Comparison of ENCODE assay signal across 1 cellular context in the genomic region with DNA sequence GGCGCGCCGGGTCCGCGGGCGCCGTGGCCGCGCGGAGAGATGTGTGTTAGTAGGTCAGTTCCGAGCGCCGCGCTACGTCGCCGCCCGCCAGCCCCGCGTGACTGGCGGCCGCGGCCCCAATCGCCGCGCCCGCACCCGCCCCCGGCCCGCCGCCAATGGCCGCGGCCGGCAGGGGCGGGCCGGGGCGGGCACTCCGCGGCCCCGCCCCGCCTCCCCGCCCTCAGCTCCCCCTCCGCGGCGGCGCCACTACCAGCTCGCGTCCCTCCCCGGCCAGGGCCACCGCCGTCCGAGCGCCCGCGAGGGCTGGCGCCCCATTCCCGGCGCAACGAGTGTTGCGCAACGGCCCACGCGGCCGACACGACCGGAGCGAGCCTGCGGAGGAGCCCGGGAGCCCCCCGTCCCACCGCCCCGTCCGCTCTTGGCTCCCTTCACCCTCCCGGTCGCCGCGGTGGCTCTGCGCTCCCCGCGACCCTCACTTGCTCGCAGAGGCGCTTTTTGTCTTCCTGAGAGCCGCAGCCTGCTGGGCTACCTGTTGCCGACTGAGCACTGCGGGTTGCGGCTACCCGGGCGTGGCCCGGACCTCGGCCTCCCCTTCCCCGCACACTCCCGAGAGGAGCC.
A peak's percentile ranks its signal among the peaks of the same experiment; 100 is the strongest.
TF ChIP-seq lines count a peak whose summit lies in the region.

A gene with protein sequence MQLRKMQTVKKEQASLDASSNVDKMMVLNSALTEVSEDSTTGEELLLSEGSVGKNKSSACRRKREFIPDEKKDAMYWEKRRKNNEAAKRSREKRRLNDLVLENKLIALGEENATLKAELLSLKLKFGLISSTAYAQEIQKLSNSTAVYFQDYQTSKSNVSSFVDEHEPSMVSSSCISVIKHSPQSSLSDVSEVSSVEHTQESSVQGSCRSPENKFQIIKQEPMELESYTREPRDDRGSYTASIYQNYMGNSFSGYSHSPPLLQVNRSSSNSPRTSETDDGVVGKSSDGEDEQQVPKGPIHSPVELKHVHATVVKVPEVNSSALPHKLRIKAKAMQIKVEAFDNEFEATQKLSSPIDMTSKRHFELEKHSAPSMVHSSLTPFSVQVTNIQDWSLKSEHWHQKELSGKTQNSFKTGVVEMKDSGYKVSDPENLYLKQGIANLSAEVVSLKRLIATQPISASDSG (minus strand): TSS at position 48 of the 618 bp plus-strand sequence. CDS start 13,098 bp downstream, outside the sequence.

TF ChIP-seq in H1, 55 proteins besides CTCF, POLR2A, EP300 and RAD21:
- TF ChIP-seq SIN3A (conservative IDR thresholded peaks at IDR 0.05 in 1 of 2, IDR thresholded peaks at IDR 0.05 in 1 of 2; ENCODE audit: low read depth in 1 of 2, low read length in 2 of 2) (no peak; a peak in 1 of 4 replicates), CHD1 (IDR thresholded peaks at IDR 0.05; ENCODE audit: low read depth, low read length) (no peak), CEBPB (IDR thresholded peaks at IDR 0.05; ENCODE audit: low read depth, low read length) (peak; percentile 93), YY1 (IDR thresholded peaks at IDR 0.05; ENCODE audit: low read depth, low read length) (0 out of 2 replicates have a peak, but pooled peaks have one; percentile 24), PHF8 (conservative IDR thresholded peaks at IDR 0.05; ENCODE audit: low read depth, low read length) (peak; percentile 46), KDM4A (IDR thresholded peaks at IDR 0.05; ENCODE audit: low read depth, low read length, severe bottlenecking) (peak; percentile 93), TAF1 (IDR thresholded peaks at IDR 0.05; ENCODE audit: low read depth, low read length) (peak; percentile 54), CREB1 (IDR thresholded peaks at IDR 0.05) (peak; percentile 79)
- TF ChIP-seq, protein P1, sequence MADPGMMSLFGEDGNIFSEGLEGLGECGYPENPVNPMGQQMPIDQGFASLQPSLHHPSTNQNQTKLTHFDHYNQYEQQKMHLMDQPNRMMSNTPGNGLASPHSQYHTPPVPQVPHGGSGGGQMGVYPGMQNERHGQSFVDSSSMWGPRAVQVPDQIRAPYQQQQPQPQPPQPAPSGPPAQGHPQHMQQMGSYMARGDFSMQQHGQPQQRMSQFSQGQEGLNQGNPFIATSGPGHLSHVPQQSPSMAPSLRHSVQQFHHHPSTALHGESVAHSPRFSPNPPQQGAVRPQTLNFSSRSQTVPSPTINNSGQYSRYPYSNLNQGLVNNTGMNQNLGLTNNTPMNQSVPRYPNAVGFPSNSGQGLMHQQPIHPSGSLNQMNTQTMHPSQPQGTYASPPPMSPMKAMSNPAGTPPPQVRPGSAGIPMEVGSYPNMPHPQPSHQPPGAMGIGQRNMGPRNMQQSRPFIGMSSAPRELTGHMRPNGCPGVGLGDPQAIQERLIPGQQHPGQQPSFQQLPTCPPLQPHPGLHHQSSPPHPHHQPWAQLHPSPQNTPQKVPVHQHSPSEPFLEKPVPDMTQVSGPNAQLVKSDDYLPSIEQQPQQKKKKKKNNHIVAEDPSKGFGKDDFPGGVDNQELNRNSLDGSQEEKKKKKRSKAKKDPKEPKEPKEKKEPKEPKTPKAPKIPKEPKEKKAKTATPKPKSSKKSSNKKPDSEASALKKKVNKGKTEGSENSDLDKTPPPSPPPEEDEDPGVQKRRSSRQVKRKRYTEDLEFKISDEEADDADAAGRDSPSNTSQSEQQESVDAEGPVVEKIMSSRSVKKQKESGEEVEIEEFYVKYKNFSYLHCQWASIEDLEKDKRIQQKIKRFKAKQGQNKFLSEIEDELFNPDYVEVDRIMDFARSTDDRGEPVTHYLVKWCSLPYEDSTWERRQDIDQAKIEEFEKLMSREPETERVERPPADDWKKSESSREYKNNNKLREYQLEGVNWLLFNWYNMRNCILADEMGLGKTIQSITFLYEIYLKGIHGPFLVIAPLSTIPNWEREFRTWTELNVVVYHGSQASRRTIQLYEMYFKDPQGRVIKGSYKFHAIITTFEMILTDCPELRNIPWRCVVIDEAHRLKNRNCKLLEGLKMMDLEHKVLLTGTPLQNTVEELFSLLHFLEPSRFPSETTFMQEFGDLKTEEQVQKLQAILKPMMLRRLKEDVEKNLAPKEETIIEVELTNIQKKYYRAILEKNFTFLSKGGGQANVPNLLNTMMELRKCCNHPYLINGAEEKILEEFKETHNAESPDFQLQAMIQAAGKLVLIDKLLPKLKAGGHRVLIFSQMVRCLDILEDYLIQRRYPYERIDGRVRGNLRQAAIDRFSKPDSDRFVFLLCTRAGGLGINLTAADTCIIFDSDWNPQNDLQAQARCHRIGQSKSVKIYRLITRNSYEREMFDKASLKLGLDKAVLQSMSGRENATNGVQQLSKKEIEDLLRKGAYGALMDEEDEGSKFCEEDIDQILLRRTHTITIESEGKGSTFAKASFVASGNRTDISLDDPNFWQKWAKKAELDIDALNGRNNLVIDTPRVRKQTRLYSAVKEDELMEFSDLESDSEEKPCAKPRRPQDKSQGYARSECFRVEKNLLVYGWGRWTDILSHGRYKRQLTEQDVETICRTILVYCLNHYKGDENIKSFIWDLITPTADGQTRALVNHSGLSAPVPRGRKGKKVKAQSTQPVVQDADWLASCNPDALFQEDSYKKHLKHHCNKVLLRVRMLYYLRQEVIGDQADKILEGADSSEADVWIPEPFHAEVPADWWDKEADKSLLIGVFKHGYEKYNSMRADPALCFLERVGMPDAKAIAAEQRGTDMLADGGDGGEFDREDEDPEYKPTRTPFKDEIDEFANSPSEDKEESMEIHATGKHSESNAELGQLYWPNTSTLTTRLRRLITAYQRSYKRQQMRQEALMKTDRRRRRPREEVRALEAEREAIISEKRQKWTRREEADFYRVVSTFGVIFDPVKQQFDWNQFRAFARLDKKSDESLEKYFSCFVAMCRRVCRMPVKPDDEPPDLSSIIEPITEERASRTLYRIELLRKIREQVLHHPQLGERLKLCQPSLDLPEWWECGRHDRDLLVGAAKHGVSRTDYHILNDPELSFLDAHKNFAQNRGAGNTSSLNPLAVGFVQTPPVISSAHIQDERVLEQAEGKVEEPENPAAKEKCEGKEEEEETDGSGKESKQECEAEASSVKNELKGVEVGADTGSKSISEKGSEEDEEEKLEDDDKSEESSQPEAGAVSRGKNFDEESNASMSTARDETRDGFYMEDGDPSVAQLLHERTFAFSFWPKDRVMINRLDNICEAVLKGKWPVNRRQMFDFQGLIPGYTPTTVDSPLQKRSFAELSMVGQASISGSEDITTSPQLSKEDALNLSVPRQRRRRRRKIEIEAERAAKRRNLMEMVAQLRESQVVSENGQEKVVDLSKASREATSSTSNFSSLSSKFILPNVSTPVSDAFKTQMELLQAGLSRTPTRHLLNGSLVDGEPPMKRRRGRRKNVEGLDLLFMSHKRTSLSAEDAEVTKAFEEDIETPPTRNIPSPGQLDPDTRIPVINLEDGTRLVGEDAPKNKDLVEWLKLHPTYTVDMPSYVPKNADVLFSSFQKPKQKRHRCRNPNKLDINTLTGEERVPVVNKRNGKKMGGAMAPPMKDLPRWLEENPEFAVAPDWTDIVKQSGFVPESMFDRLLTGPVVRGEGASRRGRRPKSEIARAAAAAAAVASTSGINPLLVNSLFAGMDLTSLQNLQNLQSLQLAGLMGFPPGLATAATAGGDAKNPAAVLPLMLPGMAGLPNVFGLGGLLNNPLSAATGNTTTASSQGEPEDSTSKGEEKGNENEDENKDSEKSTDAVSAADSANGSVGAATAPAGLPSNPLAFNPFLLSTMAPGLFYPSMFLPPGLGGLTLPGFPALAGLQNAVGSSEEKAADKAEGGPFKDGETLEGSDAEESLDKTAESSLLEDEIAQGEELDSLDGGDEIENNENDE (IDR thresholded peaks at IDR 0.05; ENCODE audit: insufficient replicate concordance, low read length): no peak
- TF ChIP-seq, protein P2, sequence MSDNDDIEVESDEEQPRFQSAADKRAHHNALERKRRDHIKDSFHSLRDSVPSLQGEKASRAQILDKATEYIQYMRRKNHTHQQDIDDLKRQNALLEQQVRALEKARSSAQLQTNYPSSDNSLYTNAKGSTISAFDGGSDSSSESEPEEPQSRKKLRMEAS (IDR thresholded peaks at IDR 0.05): 0 out of 2 replicates have a peak, but pooled peaks have one; percentile 11
